ENCODE assay signal across 25 cellular contexts in the genomic region with DNA sequence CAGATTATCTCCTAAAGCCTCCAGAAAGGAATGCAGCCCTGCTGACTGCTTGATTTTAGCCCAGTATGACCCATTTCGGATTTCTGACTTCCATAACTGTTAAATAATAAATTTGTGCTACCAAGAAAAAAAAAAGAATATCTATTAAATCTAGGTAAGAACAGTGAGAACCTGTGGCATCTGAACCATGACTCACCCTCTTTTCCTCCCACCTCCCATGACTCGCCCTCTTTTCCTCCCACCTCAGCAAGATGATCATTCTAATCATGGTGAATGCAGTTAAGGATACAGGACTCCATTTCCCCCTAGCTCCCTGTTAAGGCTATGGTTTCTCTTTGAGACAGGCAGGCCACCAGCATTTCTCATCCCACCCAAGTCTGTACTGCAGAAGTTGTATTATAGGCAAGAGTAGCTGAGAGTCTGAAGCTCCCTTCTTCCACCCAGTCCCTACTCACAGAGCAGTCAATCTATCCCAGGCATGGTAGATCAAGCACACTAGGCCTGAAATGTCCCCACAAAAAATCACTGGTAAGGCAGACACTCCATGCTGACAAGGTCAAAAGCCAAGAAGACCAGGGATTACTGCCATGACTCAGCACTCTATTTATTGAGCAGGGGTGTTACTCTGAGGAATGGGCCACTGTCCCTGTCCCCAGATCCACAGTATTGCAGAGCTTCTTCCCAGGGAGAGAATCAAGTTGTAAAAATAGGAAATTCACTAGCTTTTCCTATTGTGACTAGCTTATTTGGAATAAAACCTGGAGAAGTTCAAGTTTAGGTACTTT.
DNase-seq lines count a peak whose midpoint lies in the region; ATAC-seq, FAIRE-seq and TF ChIP-seq lines count a peak whose summit lies in the region.
"Had no signal": no experiment of that assay in that cellular context is flagged by ENCODE, and none has a peak within 500 bp of the region (broad histone marks: within the 10 kb centered on the region; RNA-seq: fewer than 3 reads in every experiment).

No MANE protein-coding gene starts in this region.

- no peak for TF ChIP-seq CTCF in HepG2 (CRISPR knock-in tag; IDR thresholded peaks at IDR 0.05)
- TF ChIP-seq CTCF in right lobe of liver (IDR thresholded peaks at IDR 0.05) = no peak
- TF ChIP-seq CTCF in RWPE1 (conservative IDR thresholded peaks at IDR 0.05; ENCODE audit: low read depth) = no peak
- TF ChIP-seq CTCF in keratinocyte (optimal IDR thresholded peaks at IDR 0.05 in 1 of 3, IDR thresholded peaks at IDR 0.05 in 1 of 3, conservative IDR thresholded peaks at IDR 0.05 in 1 of 3; ENCODE audit: extremely low read depth in 1 of 3, insufficient read depth in 2 of 3, low read length in 3 of 3) = no peak

- DNase-seq in HepG2 (ENCODE audit: low spot score) (no peak), right lobe of liver (no peak), RWPE1 (ENCODE audit: low spot score) (peak; percentile 36), keratinocyte (ENCODE audit: low read depth, low spot score) (no peak), NCI-H1694 (lab: John Stamatoyannopoulos, UW) (no peak), NCI-H1105 (lab: John Stamatoyannopoulos, UW) (no peak)
- DNase-seq in CD4-positive, alpha-beta memory T cell = no peak
- no peak for DNase-seq in stimulated activated naive CD4-positive, alpha-beta T cell treated with Interleukin-2 at 50 U/mL for 16 hours (lab: John Stamatoyannopoulos, UW)
- DNase-seq: activated CD4-positive, alpha-beta T cell treated with anti-CD3 and anti-CD28 coated beads for 48 hours; activated CD8-positive, alpha-beta memory T cell treated with anti-CD3 and anti-CD28 coated beads, Interleukin-2, amount 50 U/mL, for 4 hours; activated naive CD8-positive, alpha-beta T cell treated with anti-CD3 and anti-CD28 coated beads, Interleukin-2, amount 50 U/mL, for 24 hours; brain microvascular endothelial cell; GDM1; NCI-H1105 treated with DMSO at 0.1 percent for 48 hours; NCI-H2107; NCI-H524; right cardiac atrium; stimulated activated CD4-positive, alpha-beta T cell treated with anti-CD3 and anti-CD28 coated beads, Interleukin-15, amount 100 ng/mL, for 24 hours had no signal

- no peak for ATAC-seq in HepG2
- ATAC-seq in right lobe of liver = no peak
- ATAC-seq: activated naive CD8-positive, alpha-beta T cell treated with anti-CD3 and anti-CD28 coated beads, Interleukin-2, amount 50 U/mL, for 24 hours; right cardiac atrium; Right ventricle myocardium inferior had no signal

- H3K27ac Mint-ChIP-seq in CD4-positive, alpha-beta memory T cell = no peak overlapping the region
- H3K27ac Mint-ChIP-seq: activated naive CD8-positive, alpha-beta T cell treated with anti-CD3 and anti-CD28 coated beads, Interleukin-2, amount 50 U/mL, for 24 hours; dendritic cell treated with granulocyte-macrophage colony-stimulating factor and Interleukin-4, amounts not matched to agents 40 ng/mL and 50 ng/mL, for 4 days had no signal

- H3K4me1 Mint-ChIP-seq in CD4-positive, alpha-beta memory T cell = no peaks in the 10 kb centered on the region
- H3K4me1 Mint-ChIP-seq: activated naive CD8-positive, alpha-beta T cell treated with anti-CD3 and anti-CD28 coated beads, Interleukin-2, amount 50 U/mL, for 24 hours had no signal

- in situ Hi-C loops in HepG2 (cut with HindIII; ENCODE audit: extremely low pct_ligation_motif_present, low pct_unique_long_range_greater_than_20kb) = no loop called here

- H3K4me1 ChIP-seq in HepG2 (ENCODE audit: insufficient read depth, low read length) = no peaks in the 10 kb centered on the region
- no peaks in the 10 kb centered on the region for H3K4me1 ChIP-seq in right lobe of liver
- no peaks in the 10 kb centered on the region for H3K4me1 ChIP-seq in keratinocyte (ENCODE audit: control insufficient read depth, extremely low read depth, insufficient read depth, low read length)
- H3K4me1 ChIP-seq in CD4-positive, alpha-beta memory T cell (ENCODE audit: insufficient read depth, low read length) = no peaks in the 10 kb centered on the region
- H3K4me1 ChIP-seq: BLaER1, suprapubic skin had no signal

- H3K9ac ChIP-seq in HepG2 (ENCODE audit: insufficient read depth, low read depth, low read length) (no peak overlapping the region), keratinocyte (ENCODE audit: control insufficient read depth, extremely low read depth, insufficient read depth, low read length) (no peak overlapping the region)
- H3K9ac ChIP-seq: BLaER1 had no signal

- no peak for TF ChIP-seq POLR2A in HepG2 (IDR thresholded peaks at IDR 0.05; ENCODE audit: insufficient read depth in 1 of 2, low read depth in 2 of 2, low read length in 2 of 2)
- no peak for TF ChIP-seq POLR2A in right lobe of liver (IDR thresholded peaks at IDR 0.05)

- POLR2A ChIA-PET in HepG2 (lab: Yijun Ruan, JAX) = no interaction called here
- POLR2A ChIA-PET in RWPE1 (lab: Yijun Ruan, JAX; ENCODE audit: low non-redundant PET) = no interaction called here
- POLR2A ChIA-PET in CD4-positive, alpha-beta memory T cell (lab: Charles Lee; ENCODE audit: partially characterized antibody) = no interaction called here

- CTCF ChIA-PET in HepG2 (lab: Yijun Ruan, JAX; ENCODE audit: low intra/inter-chr PET ratio, low total read pairs) (no interaction called here), RWPE1 (lab: Yijun Ruan, JAX) (interaction anchor here (0.5 to 0.7 kb wide), 2 partner anchors 95 to 793 kb away, joined by 3 to 4 read pairs; no protein-coding TSS in a partner anchor)
- CTCF ChIA-PET in CD4-positive, alpha-beta memory T cell (lab: Charles Lee; ENCODE audit: partially characterized antibody) = no interaction called here

- H4K20me1 ChIP-seq in HepG2 (ENCODE audit: insufficient read depth, low read length) (no peaks in the 10 kb centered on the region), keratinocyte (ENCODE audit: control insufficient read depth, extremely low read depth, insufficient read depth, low read length) (no peaks in the 10 kb centered on the region)
- H4K20me1 ChIP-seq: BLaER1 had no signal

- no peak overlapping the region for H3K4me3 Mint-ChIP-seq in CD4-positive, alpha-beta memory T cell
- H3K4me3 Mint-ChIP-seq: activated naive CD8-positive, alpha-beta T cell treated with anti-CD3 and anti-CD28 coated beads, Interleukin-2, amount 50 U/mL, for 24 hours; dendritic cell treated with granulocyte-macrophage colony-stimulating factor and Interleukin-4, amounts not matched to agents 40 ng/mL and 50 ng/mL, for 4 days had no signal

- no peaks in the 10 kb centered on the region for H3K36me3 Mint-ChIP-seq in CD4-positive, alpha-beta memory T cell

- peaks cover 0 to 2% of the 10 kb centered on the region in 2 donors for H3K27me3 Mint-ChIP-seq in CD4-positive, alpha-beta memory T cell
- H3K27me3 Mint-ChIP-seq: activated naive CD8-positive, alpha-beta T cell treated with anti-CD3 and anti-CD28 coated beads, Interleukin-2, amount 50 U/mL, for 24 hours; dendritic cell treated with granulocyte-macrophage colony-stimulating factor and Interleukin-4, amounts not matched to agents 40 ng/mL and 50 ng/mL, for 4 days had no signal

- H3K79me2 ChIP-seq in HepG2 (ENCODE audit: insufficient read depth, low read length) = no peaks in the 10 kb centered on the region
- no peaks in the 10 kb centered on the region for H3K79me2 ChIP-seq in keratinocyte (ENCODE audit: control insufficient read depth, insufficient read depth, low read length)
- H3K79me2 ChIP-seq: hepatocyte had no signal

- H3K9me1 ChIP-seq in keratinocyte (ENCODE audit: control insufficient read depth, extremely low read depth, insufficient read depth, low read length) = no peaks in the 10 kb centered on the region

- H3K4me2 ChIP-seq in HepG2 (ENCODE audit: low read depth, low read length) = no peak overlapping the region
- no peak overlapping the region for H3K4me2 ChIP-seq in keratinocyte (ENCODE audit: control insufficient read depth, extremely low read depth, insufficient read depth, low read depth, low read length)
- H3K4me2 ChIP-seq: BLaER1, hepatocyte had no signal

- H3K36me3 ChIP-seq in HepG2 (replicated peaks in 1 of 2; ENCODE audit: control insufficient read depth in 1 of 2, insufficient read depth in 2 of 2, low read length in 2 of 2) = no peaks in the 10 kb centered on the region
- no peaks in the 10 kb centered on the region for H3K36me3 ChIP-seq in right lobe of liver
- H3K36me3 ChIP-seq in keratinocyte (ENCODE audit: control insufficient read depth in 2 of 2, extremely low read depth in 1 of 2, insufficient read depth in 2 of 2, low read length in 2 of 2) = no peaks in the 10 kb centered on the region
- no peaks in the 10 kb centered on the region for H3K36me3 ChIP-seq in CD4-positive, alpha-beta memory T cell (ENCODE audit: insufficient read depth, low read length)
- H3K36me3 ChIP-seq: BLaER1, brain microvascular endothelial cell, suprapubic skin had no signal

- H3K9me3 ChIP-seq in HepG2 (ENCODE audit: low read length) (no peaks in the 10 kb centered on the region), right lobe of liver (no peaks in the 10 kb centered on the region), keratinocyte (ENCODE audit: control insufficient read depth, low read depth, low read length) (no peaks in the 10 kb centered on the region)
- no peaks in the 10 kb centered on the region for H3K9me3 ChIP-seq in CD4-positive, alpha-beta memory T cell (ENCODE audit: control insufficient read depth in 1 of 2, low read length in 2 of 2)
- H3K9me3 ChIP-seq: BLaER1, suprapubic skin had no signal

- H3K9me3 Mint-ChIP-seq in CD4-positive, alpha-beta memory T cell = peaks cover 0 to 5% (median 0%) of the 10 kb centered on the region in 8 donors
- H3K9me3 Mint-ChIP-seq: activated naive CD8-positive, alpha-beta T cell treated with anti-CD3 and anti-CD28 coated beads, Interleukin-2, amount 50 U/mL, for 24 hours had no signal

- H3K27ac ChIP-seq in HepG2 (ENCODE audit: extremely low read length, insufficient read depth, low read length) = no peak overlapping the region
- H3K27ac ChIP-seq in right lobe of liver = no peak overlapping the region
- no peak overlapping the region for H3K27ac ChIP-seq in RWPE1
- H3K27ac ChIP-seq in keratinocyte (ENCODE audit: control insufficient read depth, insufficient read depth, low read length) = no peak overlapping the region
- H3K27ac ChIP-seq in CD4-positive, alpha-beta memory T cell (ENCODE audit: low read depth, low read length) = no peak overlapping the region
- H3K27ac ChIP-seq: BLaER1, brain microvascular endothelial cell, hepatocyte, suprapubic skin had no signal

- intact Hi-C loops in HepG2 (cut with micrococcal nuclease; ENCODE audit: unreplicated experiment) = no loop called here
- intact Hi-C loops in right lobe of liver (cut with DNase I) = no loop called here
- intact Hi-C loops in CD4-positive, alpha-beta memory T cell (cut with micrococcal nuclease) = no loop called here

- H2AFZ ChIP-seq in HepG2 (ENCODE audit: low read length) (no peak overlapping the region), keratinocyte (ENCODE audit: control insufficient read depth, low read length) (peak overlapping the region; percentile 31)
- H2AFZ ChIP-seq: hepatocyte had no signal

- dilution Hi-C loops in keratinocyte (cut with MboI; ENCODE audit: extremely low pct_ligation_motif_present, low sequenced_read_pairs) = no loop called here

- H3K4me3 ChIP-seq in HepG2 (replicated peaks in 1 of 3; ENCODE audit: insufficient read depth in 1 of 3, low read depth in 2 of 3, low read length in 3 of 3) (no peak overlapping the region), right lobe of liver (no peak overlapping the region), keratinocyte (ENCODE audit: control insufficient read depth in 2 of 3, extremely low read depth in 1 of 3, insufficient read depth in 2 of 3, low read depth in 1 of 3, low read length in 3 of 3) (no peak overlapping the region)
- H3K4me3 ChIP-seq in CD4-positive, alpha-beta memory T cell (ENCODE audit: low read length in 2 of 2) = no peak overlapping the region
- H3K4me3 ChIP-seq: BLaER1, hepatocyte, suprapubic skin had no signal

- H3K27me3 ChIP-seq in HepG2 (ENCODE audit: control insufficient read depth in 1 of 2, insufficient read depth in 2 of 2, low read length in 2 of 2) (no peaks in the 10 kb centered on the region), right lobe of liver (no peaks in the 10 kb centered on the region), keratinocyte (ENCODE audit: control insufficient read depth, extremely low read depth, insufficient read depth, low read length) (no peaks in the 10 kb centered on the region)
- H3K27me3 ChIP-seq in CD4-positive, alpha-beta memory T cell (ENCODE audit: insufficient read depth, low read length) = no peaks in the 10 kb centered on the region
- H3K27me3 ChIP-seq: BLaER1, brain microvascular endothelial cell, hepatocyte, suprapubic skin had no signal

- no TSS peak for BruUV-seq in HepG2 (replicated peaks; lab: Mats Ljungman, UMichigan)

- FAIRE-seq in HepG2 (lab: Jason Lieb, UNC) (no peak), keratinocyte (lab: Jason Lieb, UNC) (peak; percentile 56)
- FAIRE-seq: D721Med, TTC549 had no signal

- TF ChIP-seq EP300 in HepG2 (IDR thresholded peaks at IDR 0.05; ENCODE audit: low read depth in 2 of 2, low read length in 2 of 2) = no peak
- TF ChIP-seq EP300 in HepG2 (CRISPR knock-in tag; IDR thresholded peaks at IDR 0.05; ENCODE audit: borderline replicate concordance) = no peak

- WGBS in HepG2 (ENCODE audit: low lambda C conversion rate) = 2% methylated on average over 2 of the region's 2 CpGs
- WGBS in right lobe of liver (ENCODE audit: insufficient coverage, low coverage, low lambda C conversion rate, missing lambda C conversion rate) = 37% methylated on average over 2 of the region's 2 CpGs

- TF ChIP-seq RAD21 in HepG2 (CRISPR knock-in tag; IDR thresholded peaks at IDR 0.05) = no peak
